8 cellular contexts compared by ENCODE assay signal in genomic region chr5:79025054-79025465, GRCh38. TPM values are rescaled to one million over a fixed set of nuclear protein-coding genes. Genes with fewer than 3 reads are reported as not detected.
A peak's percentile ranks its signal among the peaks of the same experiment; 100 is the strongest.
DNase-seq lines count a peak whose midpoint lies in the region; ATAC-seq, FAIRE-seq and TF ChIP-seq lines count a peak whose summit lies in the region.

No MANE protein-coding gene starts in this region.

- peaks cover 49% of the 10 kb centered on the region for H3K27me3 Mint-ChIP-seq in activated CD4-positive, alpha-beta memory T cell treated with anti-CD3 and anti-CD28 coated beads, Interleukin-2, amount 10 ng/mL, durations not matched to agents 7 days and 5 days

- H3K9me3 Mint-ChIP-seq in activated CD4-positive, alpha-beta memory T cell treated with anti-CD3 and anti-CD28 coated beads, Interleukin-2, amount 10 ng/mL, durations not matched to agents 7 days and 5 days: no peaks in the 10 kb centered on the region

- no peaks in the 10 kb centered on the region for H3K36me3 Mint-ChIP-seq in activated CD4-positive, alpha-beta memory T cell treated with anti-CD3 and anti-CD28 coated beads, Interleukin-2, amount 10 ng/mL, durations not matched to agents 7 days and 5 days (ENCODE audit: low read depth)

- H3K4me1 Mint-ChIP-seq in activated CD4-positive, alpha-beta memory T cell treated with anti-CD3 and anti-CD28 coated beads, Interleukin-2, amount 10 ng/mL, durations not matched to agents 7 days and 5 days: peaks cover 3% of the 10 kb centered on the region

- FAIRE-seq in endometrium (lab: Jason Lieb, UNC): peak; percentile 50

- DNase-seq in AG08395 (ENCODE audit: low spot score) (peak; percentile 77), GM20000 (ENCODE audit: low spot score) (peak; percentile 46), NCI-H446 treated with DMSO at 0.1 percent for 48 hours (lab: John Stamatoyannopoulos, UW) (peak; percentile 5), middle frontal gyrus (ENCODE audit: extremely low spot score, low spot score) (peak; percentile 67)
- DNase-seq in activated CD4-positive, alpha-beta memory T cell treated with anti-CD3 and anti-CD28 coated beads, Interleukin-2, amount 10 ng/mL, durations not matched to agents 7 days and 5 days: peak; percentile 48
- DNase-seq in stimulated activated CD8-positive, alpha-beta memory T cell treated with anti-CD3 and anti-CD28 coated beads, Interleukin-4, amount 100 ng/mL, for 24 hours (ENCODE audit: low read depth): peak; percentile 7

- ATAC-seq in GM21737 (IDR thresholded peaks at IDR 0.05; ENCODE audit: unreplicated experiment): no peak

- no peak overlapping the region for H3K27ac Mint-ChIP-seq in activated CD4-positive, alpha-beta memory T cell treated with anti-CD3 and anti-CD28 coated beads, Interleukin-2, amount 10 ng/mL, durations not matched to agents 7 days and 5 days

- no peak overlapping the region for H3K4me3 Mint-ChIP-seq in activated CD4-positive, alpha-beta memory T cell treated with anti-CD3 and anti-CD28 coated beads, Interleukin-2, amount 10 ng/mL, durations not matched to agents 7 days and 5 days

- POLR2A ChIA-PET in activated CD4-positive, alpha-beta memory T cell treated with anti-CD3 and anti-CD28 coated beads, Interleukin-2, amount 10 ng/mL, durations not matched to agents 7 days and 5 days (lab: Charles Lee): no interaction called here

- CTCF ChIA-PET in activated CD4-positive, alpha-beta memory T cell treated with anti-CD3 and anti-CD28 coated beads, Interleukin-2, amount 10 ng/mL, durations not matched to agents 7 days and 5 days (lab: Charles Lee): interaction anchor here (0.6 to 9.5 kb wide), 36 partner anchors 9 to 658 kb away, joined by 3 to 220 read pairs (median 4); no protein-coding TSS in a partner anchor

- TF ChIP-seq CTCF in GM20000 (IDR thresholded peaks at IDR 0.05; ENCODE audit: extremely low read depth, missing control alignments): peak; percentile 83

RNA-seq across cellular contexts. Expression of gene ARSB, which starts 40.0 kb away (rescaled TPM):
- 10 to 100 TPM; 10.5 to 11.1 TPM for total RNA-seq in activated CD4-positive, alpha-beta memory T cell treated with anti-CD3 and anti-CD28 coated beads, Interleukin-2, amount 10 ng/mL, durations not matched to agents 7 days and 5 days

RNA-seq across cellular contexts. Expression of gene DMGDH, which starts 44.4 kb away (rescaled TPM):
- under 1 TPM; 0.23 to 0.30 TPM for total RNA-seq in activated CD4-positive, alpha-beta memory T cell treated with anti-CD3 and anti-CD28 coated beads, Interleukin-2, amount 10 ng/mL, durations not matched to agents 7 days and 5 days

RNA-seq across cellular contexts. Expression of gene BHMT2, which starts 44.5 kb away (rescaled TPM):
- total RNA-seq in activated CD4-positive, alpha-beta memory T cell treated with anti-CD3 and anti-CD28 coated beads, Interleukin-2, amount 10 ng/mL, durations not matched to agents 7 days and 5 days: not detected

Comparison
In these comparisons a context has a peak if more than half of its experiments do, and no peak if none do; other contexts are left out.
1. DNase-seq: peak in every context shown above with its lines; median percentile 77 in AG08395; 67 in middle frontal gyrus; 48 in activated CD4-positive, alpha-beta memory T cell treated with anti-CD3 and anti-CD28 coated beads, Interleukin-2, amount 10 ng/mL, durations not matched to agents 7 days and 5 days; 46 in GM20000; 7 in stimulated activated CD8-positive, alpha-beta memory T cell treated with anti-CD3 and anti-CD28 coated beads, Interleukin-4, amount 100 ng/mL, for 24 hours; 5 in NCI-H446 treated with DMSO at 0.1 percent for 48 hours.